In the genomic region with DNA sequence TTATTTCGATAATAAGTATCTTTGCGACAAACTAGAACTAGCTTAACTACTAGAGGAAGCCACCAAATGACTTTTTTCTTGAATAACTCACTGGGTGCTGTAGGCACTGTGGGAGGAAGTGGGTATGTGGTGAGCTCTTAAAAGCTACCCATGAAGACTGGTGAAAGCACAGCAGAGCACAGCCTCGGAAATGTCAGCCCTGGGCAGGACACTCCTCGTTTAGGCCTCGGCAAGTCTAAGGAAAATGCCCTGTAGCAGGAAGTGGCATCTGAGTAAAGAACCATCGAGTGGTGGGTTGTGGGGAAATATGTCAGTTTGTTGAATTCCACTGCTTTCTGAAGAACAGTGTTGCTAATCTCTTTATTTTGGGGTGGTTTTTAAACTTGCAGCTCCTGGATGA, we compare ENCODE assay signal across 8 cellular contexts. TPM values are rescaled to one million over a fixed set of nuclear protein-coding genes. Genes with fewer than 3 reads are reported as not detected.
DNase-seq lines count a peak whose midpoint lies in the region; ATAC-seq and TF ChIP-seq lines count a peak whose summit lies in the region.

No MANE protein-coding gene starts in this region.

- no peak for TF ChIP-seq CTCF in dorsolateral prefrontal cortex (IDR thresholded peaks at IDR 0.05 in 54 of 56, conservative IDR thresholded peaks at IDR 0.05 in 2 of 56; ENCODE audit: low read depth in 1 of 56, partially characterized antibody in 56 of 56)

- H3K27me3 ChIP-seq in dorsolateral prefrontal cortex, result no peaks in the 10 kb centered on the region

- peak overlapping the region in 54 of 59 donors; percentile 1 to 92 (median 72) for H3K27ac ChIP-seq in dorsolateral prefrontal cortex

- intact Hi-C loops in dorsolateral prefrontal cortex (cut with DNase I), result no loop called here
- intact Hi-C loops in sciatic nerve (cut with DNase I), result no loop called here

- H3K4me3 ChIP-seq in dorsolateral prefrontal cortex, result no peak overlapping the region

- DNase-seq in activated CD4-positive, CD25-positive, alpha-beta regulatory T cell treated with anti-CD3 and anti-CD28 coated beads, Interleukin-2, amount 50 U/mL, for 72 hours, result peak; percentile 56
- DNase-seq in dorsolateral prefrontal cortex (no peak), sciatic nerve (ENCODE audit: low spot score) (no peak), midbrain (lab: John Stamatoyannopoulos, UW) (no peak), DMS114 treated with DMSO at 0.1 percent for 48 hours (lab: John Stamatoyannopoulos, UW; ENCODE audit: unreplicated experiment) (no peak), NCI-H524 (lab: John Stamatoyannopoulos, UW) (no peak)

- peak; percentile 42 for ATAC-seq in GM18858 (IDR thresholded peaks at IDR 0.05; ENCODE audit: unreplicated experiment)
- ATAC-seq in HG03280 (IDR thresholded peaks at IDR 0.05; ENCODE audit: unreplicated experiment), result peak; percentile 55
- peak; percentile 60 for ATAC-seq in sciatic nerve

RNA-seq across cellular contexts. Expression of gene NCS1, which starts 44.0 kb away (rescaled TPM):
- total RNA-seq in dorsolateral prefrontal cortex (100 to 1,000 TPM; 134 to 718 (median 501) TPM), sciatic nerve (11.7 TPM)

Comparison
In these comparisons a context has a peak if more than half of its experiments do, and no peak if none do; other contexts are left out.
1. RNA of gene NCS1, which starts 44.0 kb away (total RNA-seq): 134 to 718 TPM in dorsolateral prefrontal cortex; 11.7 TPM in sciatic nerve (single experiment); every median in the first group is over 10 times any median in the second.
2. Peak in every context shown above with its lines, with median percentiles within 50 percentile points of each other: ATAC-seq.